Comparison of ENCODE assay signal across 15 cellular contexts in genomic region chr14:75042040-75042439, GRCh38. TPM values are rescaled to one million over a fixed set of nuclear protein-coding genes. Genes with fewer than 3 reads are reported as not detected.
DNase-seq lines count a peak whose midpoint lies in the region; ATAC-seq and TF ChIP-seq lines count a peak whose summit lies in the region.
"Had no signal": no experiment of that assay in that cellular context is flagged by ENCODE, and none has a peak within 500 bp of the region (broad histone marks: within the 10 kb centered on the region; RNA-seq: fewer than 3 reads in every experiment).

No MANE protein-coding gene starts in this region.

- H3K4me3 ChIP-seq in adipocyte (ENCODE audit: low read length) = no peak overlapping the region
- no peak overlapping the region for H3K4me3 ChIP-seq in hepatocyte
- no peak overlapping the region for H3K4me3 ChIP-seq in upper lobe of left lung
- H3K4me3 ChIP-seq: GM23248, MG63, thoracic aorta had no signal

- no peaks in the 10 kb centered on the region for H3K9me2 ChIP-seq in hepatocyte (replicated peaks; ENCODE audit: insufficient read depth)

- no peak overlapping the region for H3K9ac ChIP-seq in adipocyte (ENCODE audit: low read length)
- H3K9ac ChIP-seq: GM23248 had no signal

- no peak overlapping the region for H2AFZ ChIP-seq in hepatocyte
- H2AFZ ChIP-seq: GM23248 had no signal

- ATAC-seq in upper lobe of left lung (ENCODE audit: low FRiP score in 2 of 2) = no peak
- no peak for ATAC-seq in GM18519 (IDR thresholded peaks at IDR 0.05; ENCODE audit: low FRiP score, unreplicated experiment)
- no peak for ATAC-seq in HG03280 (IDR thresholded peaks at IDR 0.05; ENCODE audit: unreplicated experiment)
- ATAC-seq: activated CD8-positive, alpha-beta memory T cell treated with anti-CD3 and anti-CD28 coated beads, Interleukin-2, amount 10 ng/mL, durations not matched to agents 7 days and 5 days had no signal

- DNase-seq in NCI-H2171 treated with DMSO at 0.1 percent for 48 hours (lab: John Stamatoyannopoulos, UW) (peak; percentile 18), NCI-H2171 (lab: John Stamatoyannopoulos, UW) (no peak), adipocyte (ENCODE audit: low read depth) (peak; percentile 84), hepatocyte (ENCODE audit: low spot score) (no peak), upper lobe of left lung (no peak)
- no peak for DNase-seq in NK-92 treated with Interleukin-12 subunit alpha and Interleukin-12 subunit beta, amount 100 ng/mL, for 24 hours (lab: John Stamatoyannopoulos, UW)
- DNase-seq: 8988T; activated CD8-positive, alpha-beta memory T cell treated with anti-CD3 and anti-CD28 coated beads, Interleukin-2, amount 10 ng/mL, durations not matched to agents 7 days and 5 days; activated naive CD8-positive, alpha-beta T cell treated with anti-CD3 and anti-CD28 coated beads, Interleukin-2, amount 10 ng/mL, durations not matched to agents 7 days and 5 days; GM23248; MG63 had no signal

- no peak for TF ChIP-seq POLR2A in upper lobe of left lung (IDR thresholded peaks at IDR 0.05)

- H4K20me1 ChIP-seq in hepatocyte (ENCODE audit: insufficient read depth, poor library complexity, severe bottlenecking) = no peaks in the 10 kb centered on the region

- 51% methylated on average over 6 of the region's 6 CpGs for WGBS in hepatocyte (ENCODE audit: low lambda C conversion rate, missing lambda C conversion rate)
- 81 to 85% methylated on average over 6 of the region's 6 CpGs for WGBS in upper lobe of left lung, 2 donors

- H3K4me1 ChIP-seq in adipocyte (ENCODE audit: control insufficient read depth, insufficient read depth, low read length) (peaks cover 25% of the 10 kb centered on the region), hepatocyte (ENCODE audit: insufficient read depth) (peaks cover 8% of the 10 kb centered on the region), upper lobe of left lung (peaks cover 22 to 47% (median 30%) of the 10 kb centered on the region in 4 donors)

- no peak for TF ChIP-seq EP300 in upper lobe of left lung (IDR thresholded peaks at IDR 0.05)

- peak overlapping the region; percentile 30 for H3K4me2 ChIP-seq in hepatocyte

- TF ChIP-seq CTCF in hepatocyte (IDR thresholded peaks at IDR 0.05; ENCODE audit: poor library complexity) = no peak
- TF ChIP-seq CTCF in upper lobe of left lung (IDR thresholded peaks at IDR 0.05) = no peak

- H3K36me3 ChIP-seq in adipocyte (ENCODE audit: control insufficient read depth, insufficient read depth, low read length, severe bottlenecking) = peaks cover 13% of the 10 kb centered on the region
- H3K36me3 ChIP-seq in hepatocyte (replicated peaks; ENCODE audit: insufficient read depth, low read depth) = no peaks in the 10 kb centered on the region
- peaks cover 0 to 29% (median 6%) of the 10 kb centered on the region in 4 donors for H3K36me3 ChIP-seq in upper lobe of left lung

- H3K9me3 ChIP-seq in adipocyte (ENCODE audit: control insufficient read depth, low read length) (no peaks in the 10 kb centered on the region), hepatocyte (ENCODE audit: low read depth) (no peaks in the 10 kb centered on the region), upper lobe of left lung (no peaks in the 10 kb centered on the region)
- H3K9me3 ChIP-seq: MG63, thoracic aorta had no signal

- H3K27me3 ChIP-seq in adipocyte (replicated peaks; ENCODE audit: control insufficient read depth, insufficient read depth, low read length) (no peaks in the 10 kb centered on the region), hepatocyte (no peaks in the 10 kb centered on the region), upper lobe of left lung (no peaks in the 10 kb centered on the region)
- H3K27me3 ChIP-seq: MG63 had no signal

- H3K27ac ChIP-seq in hepatocyte (peak overlapping the region; percentile 24), upper lobe of left lung (peak overlapping the region in 3 of 4 donors; percentile 16 to 53 (median 23))
- H3K27ac ChIP-seq: GM23248, HL-60, thoracic aorta had no signal

- H3K79me2 ChIP-seq in hepatocyte = peaks cover 24% of the 10 kb centered on the region

RNA-seq across cellular contexts. Expression of gene MLH3, which starts 9.2 kb away (rescaled TPM):
- total RNA-seq in hepatocyte (15.6 and 21.3 TPM in 2 replicates), upper lobe of left lung (10 to 100 TPM; 15.9 to 87.0 (median 24.5) TPM)
- 8.5 and 9.9 TPM in 2 replicates for polyA plus RNA-seq in hepatocyte

RNA-seq across cellular contexts. Expression of gene ACYP1, which starts 21.8 kb away (rescaled TPM):
- total RNA-seq in hepatocyte = 7.1 and 9.5 TPM in 2 replicates
- 13.5 and 19.5 TPM in 2 replicates for polyA plus RNA-seq in hepatocyte
- 10 to 100 TPM in 5 of 6 donors, 1 to 10 TPM in 1; 7.9 to 46.1 (median 13.7) TPM for total RNA-seq in upper lobe of left lung

RNA-seq across cellular contexts. Expression of gene ZC2HC1C, which starts 27.4 kb away (rescaled TPM):
- total RNA-seq in hepatocyte = 1.7 and 14.9 TPM in 2 replicates
- polyA plus RNA-seq in hepatocyte = 1.1 and 3.8 TPM in 2 replicates
- total RNA-seq in upper lobe of left lung = 10 to 100 TPM in 3 of 6 donors, 1 to 10 TPM in 3; 3.2 to 21.0 (median 9.7) TPM

RNA-seq across cellular contexts. Expression of gene EIF2B2, which starts 39.3 kb away (rescaled TPM):
- total RNA-seq in hepatocyte (35.7 and 45.2 TPM in 2 replicates), upper lobe of left lung (10 to 100 TPM; 22.2 to 40.7 (median 32.5) TPM)
- 75.6 and 93.2 TPM in 2 replicates for polyA plus RNA-seq in hepatocyte

Comparison
In these comparisons a context has a peak if more than half of its experiments do, and no peak if none do; other contexts are left out.
1. DNase-seq: peak in NCI-H2171 treated with DMSO at 0.1 percent for 48 hours (single experiment) and adipocyte (single experiment); none in NCI-H2171 (single experiment), hepatocyte (single experiment), upper lobe of left lung (0 of 2) and NK-92 treated with Interleukin-12 subunit alpha and Interleukin-12 subunit beta, amount 100 ng/mL, for 24 hours (single experiment).